Comparison of ENCODE assay signal across 14 cellular contexts in the genomic region with DNA sequence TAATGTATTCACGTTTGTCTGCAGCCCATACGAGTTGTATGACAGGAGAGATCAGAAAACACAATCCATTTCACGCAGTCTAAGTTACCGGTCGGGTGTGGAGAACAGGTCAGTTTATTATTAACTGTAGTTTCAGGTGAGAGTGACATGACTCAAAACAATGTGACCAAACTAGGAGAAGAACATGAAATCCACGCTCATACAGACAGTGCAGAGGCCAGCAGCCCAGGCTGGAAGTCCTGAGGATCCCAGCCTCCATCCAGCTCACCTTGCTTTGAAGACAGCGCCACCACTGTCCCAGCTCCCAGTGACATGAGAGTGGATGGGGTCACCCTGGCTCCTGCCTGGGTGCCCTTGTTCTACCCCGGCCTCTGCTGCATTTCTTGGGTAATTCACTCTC. TPM values are rescaled to one million over a fixed set of nuclear protein-coding genes. Genes with fewer than 3 reads are reported as not detected.
DNase-seq lines count a peak whose midpoint lies in the region; ATAC-seq, FAIRE-seq and TF ChIP-seq lines count a peak whose summit lies in the region.
"Had no signal": no experiment of that assay in that cellular context is flagged by ENCODE, and none has a peak within 500 bp of the region (broad histone marks: within the 10 kb centered on the region; RNA-seq: fewer than 3 reads in every experiment).

No MANE protein-coding gene starts in this region.

- no peak overlapping the region for H3K9ac ChIP-seq in kidney (ENCODE audit: low read length in 2 of 2)

- H3K9me3 ChIP-seq in kidney (ENCODE audit: control insufficient read depth in 1 of 2, low read length in 2 of 2), result no peaks in the 10 kb centered on the region
- H3K9me3 ChIP-seq: testis had no signal

- H3K4me3 ChIP-seq in kidney (ENCODE audit: low read length in 2 of 2), result no peak overlapping the region
- H3K4me3 ChIP-seq: testis had no signal

- no peaks in the 10 kb centered on the region for H3K36me3 ChIP-seq in kidney (ENCODE audit: control insufficient read depth in 1 of 2, insufficient read depth in 2 of 2, low read length in 2 of 2)

- peak overlapping the region in 1 of 2 donors; percentile 34 for H3K27ac ChIP-seq in kidney (ENCODE audit: low read depth in 2 of 2, low read length in 2 of 2)
- H3K27ac ChIP-seq: testis had no signal

- TF ChIP-seq CTCF in kidney (IDR thresholded peaks at IDR 0.05; ENCODE audit: borderline replicate concordance, extremely low read depth, insufficient read depth), result no peak

- intact Hi-C loops in cardiac septum (cut with DNase I), result no loop called here
- intact Hi-C loops in left ventricle myocardium superior (cut with micrococcal nuclease), result no loop called here
- intact Hi-C loops in kidney (cut with DNase I), result no loop called here

- peaks cover 0 to 2% of the 10 kb centered on the region in 2 donors for H3K4me1 ChIP-seq in kidney (ENCODE audit: control insufficient read depth in 1 of 2, insufficient read depth in 1 of 2, low read depth in 1 of 2, low read length in 2 of 2)
- H3K4me1 ChIP-seq: testis had no signal

- FAIRE-seq in kidney (lab: Jason Lieb, UNC), result peak; percentile 25
- FAIRE-seq: A204.1 had no signal

- no peak for ATAC-seq in left ventricle myocardium superior
- ATAC-seq in HG03432 (IDR thresholded peaks at IDR 0.05; ENCODE audit: unreplicated experiment), result peak; percentile 82

- DNase-seq in cardiac septum (ENCODE audit: low spot score), result peak; percentile 38
- DNase-seq in left ventricle myocardium superior, result no peak
- DNase-seq in kidney, result no peak
- DNase-seq in activated T-cell treated with anti-CD3 and anti-CD28 coated beads, Interleukin-2, amount 50 U/mL, for 48 hours, result no peak
- DNase-seq in hippocampal formation (lab: John Stamatoyannopoulos, UW), result no peak
- no peak for DNase-seq in activated CD4-positive, alpha-beta T cell treated with anti-CD3 and anti-CD28 coated beads, Interleukin-2, amount 50 U/mL, for 4 hours
- DNase-seq in SHP77 (lab: John Stamatoyannopoulos, UW), result no peak
- DNase-seq: activated naive CD4-positive, alpha-beta T cell; COR-L47; immature natural killer cell; NCI-H2107; testis had no signal

RNA-seq across cellular contexts. Expression of gene ATP11A, which starts 19.7 kb away (rescaled TPM):
- total RNA-seq in cardiac septum, result 96.5 TPM
- total RNA-seq in left ventricle myocardium superior, result 102 TPM
- total RNA-seq in kidney, result 212 TPM
- 4.9 TPM for polyA plus RNA-seq in kidney (ENCODE audit: insufficient read depth, low read depth, low replicate concordance)
